Comparison of ENCODE assay signal across 11 cellular contexts in genomic region chr10:104650072-104650471, GRCh38. TPM values are rescaled to one million over a fixed set of nuclear protein-coding genes. Genes with fewer than 3 reads are reported as not detected.
DNase-seq lines count a peak whose midpoint lies in the region; ATAC-seq and TF ChIP-seq lines count a peak whose summit lies in the region.
"Had no signal": no experiment of that assay in that cellular context is flagged by ENCODE, and none has a peak within 500 bp of the region (broad histone marks: within the 10 kb centered on the region; RNA-seq: fewer than 3 reads in every experiment).

No MANE protein-coding gene starts in this region.

- H3K27me3 Mint-ChIP-seq in HFFc6 (ENCODE audit: insufficient read depth), result peaks cover 18% of the 10 kb centered on the region

- no peak overlapping the region for H3K27ac ChIP-seq in WERI-Rb-1
- H3K27ac ChIP-seq: prostate gland had no signal

- H3K4me3 Mint-ChIP-seq in HFFc6, result no peak overlapping the region
- H3K4me3 Mint-ChIP-seq: central memory CD8-positive, alpha-beta T cell had no signal

- ATAC-seq in HG03571 (IDR thresholded peaks at IDR 0.05; ENCODE audit: unreplicated experiment), result no peak

- no peaks in the 10 kb centered on the region for H3K9me3 ChIP-seq in WERI-Rb-1 (ENCODE audit: severe bottlenecking)
- H3K9me3 ChIP-seq: prostate gland had no signal

- DNase-seq in AG20443 (ENCODE audit: low spot score), result peak; percentile 29
- no peak for DNase-seq in HFFc6
- DNase-seq in WERI-Rb-1, result peak; percentile 15
- no peak for DNase-seq in kidney epithelial cell (ENCODE audit: low read depth)
- DNase-seq in C1 segment of cervical spinal cord (lab: John Stamatoyannopoulos, UW), result no peak
- no peak for DNase-seq in cerebellum (ENCODE audit: low spot score)
- no peak for DNase-seq in NCI-H524 treated with DMSO at 0.1 percent for 48 hours (lab: John Stamatoyannopoulos, UW)
- DNase-seq: NCI-H2029 treated with DMSO at 0.1 percent for 48 hours had no signal

- H3K4me3 ChIP-seq in WERI-Rb-1 (ENCODE audit: low read depth, low read length) (no peak overlapping the region), kidney epithelial cell (ENCODE audit: low read depth, low read length) (no peak overlapping the region)
- H3K4me3 ChIP-seq: prostate gland had no signal

- H3K27ac Mint-ChIP-seq in HFFc6, result no peak overlapping the region

- TF ChIP-seq CTCF in HFFc6 (IDR thresholded peaks at IDR 0.05) (peak; percentile 48; the same call in 1 of the 2 replicates), WERI-Rb-1 (IDR thresholded peaks at IDR 0.05; ENCODE audit: low read depth, low read length) (peak; percentile 54), kidney epithelial cell (IDR thresholded peaks at IDR 0.05; ENCODE audit: insufficient read depth, low read length, poor library complexity, severe bottlenecking) (peak; percentile 63)

- H3K36me3 ChIP-seq in WERI-Rb-1 (no peaks in the 10 kb centered on the region), kidney epithelial cell (ENCODE audit: control insufficient read depth, insufficient read depth, low read length) (no peaks in the 10 kb centered on the region)
- H3K36me3 ChIP-seq: prostate gland had no signal

- peaks cover 13% of the 10 kb centered on the region for H3K27me3 ChIP-seq in WERI-Rb-1 (ENCODE audit: insufficient read depth, low read depth, severe bottlenecking)
- no peaks in the 10 kb centered on the region for H3K27me3 ChIP-seq in kidney epithelial cell (ENCODE audit: control insufficient read depth, insufficient read depth, low read length)

- no peaks in the 10 kb centered on the region for H3K9me3 Mint-ChIP-seq in HFFc6
- H3K9me3 Mint-ChIP-seq: central memory CD8-positive, alpha-beta T cell had no signal

- no peaks in the 10 kb centered on the region for H3K4me1 Mint-ChIP-seq in HFFc6 (ENCODE audit: low read depth)
- H3K4me1 Mint-ChIP-seq: central memory CD8-positive, alpha-beta T cell had no signal

- no peaks in the 10 kb centered on the region for H3K36me3 Mint-ChIP-seq in HFFc6 (ENCODE audit: low read depth)

RNA-seq across cellular contexts. Expression of gene SORCS3, which starts 9.0 kb away (rescaled TPM):
- total RNA-seq in HFFc6 (2021; fragmentation: NEBNext Ultra II Directional; extraction: Animal tissue kit (Norgen Biotek cat#: 25700)), result not detected
- total RNA-seq in kidney epithelial cell, result 0.96 and 1.2 TPM in 2 replicates
- total RNA-seq in cerebellum, result 14.8 TPM

Comparison
In these comparisons a context has a peak if more than half of its experiments do, and no peak if none do; other contexts are left out.
1. DNase-seq: peak in AG20443 (single experiment) and WERI-Rb-1 (single experiment); none in HFFc6 (single experiment), kidney epithelial cell (single experiment), C1 segment of cervical spinal cord (0 of 14), cerebellum (single experiment) and NCI-H524 treated with DMSO at 0.1 percent for 48 hours (single experiment).
2. Peak in every context shown above with its lines, with median percentiles within 50 percentile points of each other: CTCF ChIP-seq.